9 cellular contexts compared by ENCODE assay signal in genomic region chr1:114428083-114428754, GRCh38.
DNase-seq lines count a peak whose midpoint lies in the region; ATAC-seq, FAIRE-seq and TF ChIP-seq lines count a peak whose summit lies in the region.
"Had no signal": no experiment of that assay in that cellular context is flagged by ENCODE, and none has a peak within 500 bp of the region (broad histone marks: within the 10 kb centered on the region; RNA-seq: fewer than 3 reads in every experiment).

No MANE protein-coding gene starts in this region.

- H3K9me3 ChIP-seq in BE2C: no peaks in the 10 kb centered on the region
- no peaks in the 10 kb centered on the region for H3K9me3 ChIP-seq in ascending aorta
- H3K9me3 ChIP-seq: SJSA1 had no signal

- no peak overlapping the region for H3K27ac ChIP-seq in ascending aorta
- H3K27ac ChIP-seq: SJSA1 had no signal

- no peak for FAIRE-seq in H54 (lab: Jason Lieb, UNC)

- H3K4me3 ChIP-seq in BE2C (ENCODE audit: low read depth, low read length) (no peak overlapping the region), HFF-Myc (replicated peaks; ENCODE audit: low read depth, low read length) (no peak overlapping the region), ascending aorta (no peak overlapping the region), kidney epithelial cell (ENCODE audit: low read depth, low read length) (no peak overlapping the region)
- H3K4me3 ChIP-seq: SJSA1 had no signal

- no peak for ATAC-seq in HG02973 (IDR thresholded peaks at IDR 0.05; ENCODE audit: unreplicated experiment)
- no peak for ATAC-seq in GM19035 (IDR thresholded peaks at IDR 0.05; ENCODE audit: unreplicated experiment)

- H3K4me1 ChIP-seq in BE2C: no peaks in the 10 kb centered on the region; the same call in 1 of the 2 replicates
- H3K4me1 ChIP-seq in ascending aorta: no peaks in the 10 kb centered on the region
- H3K4me1 ChIP-seq: SJSA1 had no signal

- intact Hi-C loops in ascending aorta (cut with DNase I): loop anchor here (1.0 kb wide), 1 partner anchor 82 kb away; no protein-coding TSS in a partner anchor

- DNase-seq in BE2C: no peak
- DNase-seq in HFF-Myc (ENCODE audit: extremely low read depth, low read depth): no peak
- no peak for DNase-seq in ascending aorta (ENCODE audit: low spot score in 2 of 2)
- DNase-seq in kidney epithelial cell (ENCODE audit: low read depth): no peak
- no peak for DNase-seq in NCI-H526 treated with DMSO at 0.1 percent for 48 hours (lab: John Stamatoyannopoulos, UW)
- DNase-seq in H54 (ENCODE audit: insufficient read length, low spot score): no peak

- no peak for TF ChIP-seq POLR2A in H54 (IDR thresholded peaks at IDR 0.05; ENCODE audit: low read depth, low read length)

- H3K36me3 ChIP-seq in BE2C (peaks cover 30% of the 10 kb centered on the region), ascending aorta (peaks cover 14 to 56% of the 10 kb centered on the region in 2 donors), kidney epithelial cell (ENCODE audit: control insufficient read depth, insufficient read depth, low read length) (peaks cover 2% of the 10 kb centered on the region)

- H3K27me3 ChIP-seq in BE2C: no peaks in the 10 kb centered on the region
- no peaks in the 10 kb centered on the region for H3K27me3 ChIP-seq in ascending aorta
- no peaks in the 10 kb centered on the region for H3K27me3 ChIP-seq in kidney epithelial cell (ENCODE audit: control insufficient read depth, insufficient read depth, low read length)
- H3K27me3 ChIP-seq: SJSA1 had no signal

- TF ChIP-seq CTCF in BE2C (IDR thresholded peaks at IDR 0.05; ENCODE audit: low read depth, low read length) (peak; percentile 51), HFF-Myc (IDR thresholded peaks at IDR 0.05; ENCODE audit: low read depth, low read length, missing control alignments) (peak; percentile 24), ascending aorta (IDR thresholded peaks at IDR 0.05) (peak; percentile 10 to 58 (median 36)), kidney epithelial cell (IDR thresholded peaks at IDR 0.05; ENCODE audit: insufficient read depth, low read length, poor library complexity, severe bottlenecking) (peak; percentile 38)
